In the genomic region with DNA sequence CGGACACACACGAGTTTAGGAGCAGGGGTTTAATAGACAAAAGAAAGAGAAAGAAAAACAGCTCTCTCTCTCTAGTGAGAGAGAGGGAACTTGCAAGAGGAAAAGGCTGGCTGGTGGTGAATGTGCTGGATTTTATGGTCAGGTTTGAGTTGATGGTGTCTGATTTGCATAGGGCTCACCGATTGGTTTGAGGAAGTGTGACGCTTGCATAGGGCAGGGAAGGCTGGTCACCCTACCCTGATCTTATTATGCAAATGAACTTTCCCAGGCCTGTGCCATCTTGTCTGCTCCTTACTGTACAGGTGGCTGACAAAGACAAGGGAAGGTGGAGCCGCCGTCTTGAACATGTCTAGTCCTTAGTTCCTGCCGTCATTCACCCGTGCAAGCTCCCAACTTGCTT, we compare ENCODE assay signal across 10 cellular contexts.
DNase-seq lines count a peak whose midpoint lies in the region; ATAC-seq and TF ChIP-seq lines count a peak whose summit lies in the region.
"Had no signal": no experiment of that assay in that cellular context is flagged by ENCODE, and none has a peak within 500 bp of the region (broad histone marks: within the 10 kb centered on the region; RNA-seq: fewer than 3 reads in every experiment).

No MANE protein-coding gene starts in this region.

- H3K4me1 Mint-ChIP-seq in CD4-positive, alpha-beta T cell (ENCODE audit: low read depth), result no peaks in the 10 kb centered on the region

- DNase-seq in A172 (ENCODE audit: low spot score) (peak; percentile 94), NB4 (ENCODE audit: low read depth) (peak; percentile 67), SHP77 treated with DMSO at 0.1 percent for 48 hours (lab: John Stamatoyannopoulos, UW) (peak; percentile 91), iris pigment epithelial cell (ENCODE audit: low read depth) (peak; percentile 6), NK-92 (lab: John Stamatoyannopoulos, UW; ENCODE audit: unreplicated experiment) (no peak), T-helper 1 cell (no peak)
- DNase-seq in CD4-positive, alpha-beta T cell, result no peak
- DNase-seq: stimulated activated CD4-positive, alpha-beta T cell treated with anti-CD3 and anti-CD28 coated beads, Interleukin-2, amount 100 ng/mL, for 24 hours had no signal

- no peak overlapping the region for H3K4me3 ChIP-seq in NB4 (ENCODE audit: low read depth, low read length)

- intact Hi-C loops in CD4-positive, alpha-beta T cell (cut with DNase I, micrococcal nuclease), result no loop called here

- no peak overlapping the region for H3K4me3 Mint-ChIP-seq in CD4-positive, alpha-beta T cell
- H3K4me3 Mint-ChIP-seq: activated naive CD8-positive, alpha-beta T cell had no signal

- POLR2A ChIA-PET in CD4-positive, alpha-beta T cell (lab: Charles Lee), result no interaction called here

- no peak for TF ChIP-seq CTCF in NB4 (IDR thresholded peaks at IDR 0.05; ENCODE audit: low read depth, low read length)
- no peak for TF ChIP-seq CTCF in CD4-positive, alpha-beta T cell (IDR thresholded peaks at IDR 0.05)

- CTCF ChIA-PET in CD4-positive, alpha-beta T cell (lab: Charles Lee), result no interaction called here

- no peaks in the 10 kb centered on the region for H3K27me3 Mint-ChIP-seq in CD4-positive, alpha-beta T cell
- H3K27me3 Mint-ChIP-seq: activated naive CD8-positive, alpha-beta T cell had no signal

- no peaks in the 10 kb centered on the region for H3K9me3 ChIP-seq in CD4-positive, alpha-beta T cell (ENCODE audit: control insufficient read depth, low read length)

- no peak overlapping the region for H3K27ac ChIP-seq in CD4-positive, alpha-beta T cell (ENCODE audit: low read depth, low read length)

- no peaks in the 10 kb centered on the region for H3K36me3 Mint-ChIP-seq in CD4-positive, alpha-beta T cell (ENCODE audit: low read depth)
- H3K36me3 Mint-ChIP-seq: activated naive CD8-positive, alpha-beta T cell had no signal

- peaks cover 8% of the 10 kb centered on the region for H3K9me3 Mint-ChIP-seq in CD4-positive, alpha-beta T cell

- ATAC-seq in CD4-positive, alpha-beta T cell (ENCODE audit: poor library complexity), result no peak
- ATAC-seq in HG03520 (IDR thresholded peaks at IDR 0.05; ENCODE audit: unreplicated experiment), result no peak

- no peak for TF ChIP-seq POLR2A in NB4 (IDR thresholded peaks at IDR 0.05; ENCODE audit: extremely low read depth, insufficient read length)

- H3K27me3 ChIP-seq in CD4-positive, alpha-beta T cell (ENCODE audit: control insufficient read depth, insufficient read depth, low read length), result no peaks in the 10 kb centered on the region

- H3K27ac Mint-ChIP-seq in CD4-positive, alpha-beta T cell, result no peak overlapping the region
- H3K27ac Mint-ChIP-seq: activated naive CD8-positive, alpha-beta T cell had no signal

Comparison
In these comparisons a context has a peak if more than half of its experiments do, and no peak if none do; other contexts are left out.
1. DNase-seq: peak in A172 (single experiment), NB4 (single experiment), SHP77 treated with DMSO at 0.1 percent for 48 hours (single experiment) and iris pigment epithelial cell (single experiment); none in CD4-positive, alpha-beta T cell (0 of 10), NK-92 (single experiment) and T-helper 1 cell (0 of 5).